9 cellular contexts compared by ENCODE assay signal in the genomic region with DNA sequence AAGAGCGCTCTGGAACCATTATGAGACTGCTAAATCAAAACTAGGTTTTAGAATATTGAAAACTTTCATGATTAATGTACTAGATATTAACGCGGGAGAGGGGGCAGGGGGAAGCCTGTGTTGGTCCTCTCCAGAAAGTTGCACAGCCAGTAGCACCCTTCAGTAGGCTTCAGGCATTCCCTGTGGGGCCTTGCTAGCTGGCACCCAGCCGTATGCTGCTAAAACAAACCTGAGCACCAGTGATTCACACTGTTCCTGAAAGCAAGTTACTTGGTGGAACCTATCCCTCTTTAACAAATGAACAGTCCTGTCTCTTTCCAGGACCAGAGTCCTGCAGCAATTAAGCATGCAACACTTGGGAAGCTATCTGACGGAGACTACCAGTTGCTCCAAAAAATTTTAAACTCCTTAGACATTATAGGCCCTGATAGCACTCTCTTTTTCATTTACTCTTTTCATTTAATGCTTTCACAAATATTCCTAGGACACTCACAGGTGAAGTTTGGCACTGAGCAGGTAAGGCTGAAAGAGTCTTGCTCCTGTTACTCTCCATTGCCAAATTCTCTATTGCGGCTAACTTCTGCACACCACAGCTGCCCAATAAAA. TPM values are rescaled to one million over a fixed set of nuclear protein-coding genes. Genes with fewer than 3 reads are reported as not detected.
A peak's percentile ranks its signal among the peaks of the same experiment; 100 is the strongest.
DNase-seq lines count a peak whose midpoint lies in the region; ATAC-seq and TF ChIP-seq lines count a peak whose summit lies in the region.
"Had no signal": no experiment of that assay in that cellular context is flagged by ENCODE, and none has a peak within 500 bp of the region (broad histone marks: within the 10 kb centered on the region; RNA-seq: fewer than 3 reads in every experiment).

No MANE protein-coding gene starts in this region.

- H3K4me3 Mint-ChIP-seq in brain, result peak overlapping the region; percentile 88 to 94 (median 91)

- no peak overlapping the region for H3K27ac ChIP-seq in HUES48 (ENCODE audit: low read depth, low read length)
- H3K27ac ChIP-seq in muscle layer of duodenum (ENCODE audit: low read length), result peak overlapping the region; percentile 83

- H3K27me3 Mint-ChIP-seq in brain, result peaks cover 10% of the 10 kb centered on the region

- DNase-seq in BE2C, result no peak
- DNase-seq in nucleus accumbens (lab: John Stamatoyannopoulos, UW), result no peak
- no peak for DNase-seq in GOT3 (lab: John Stamatoyannopoulos, UW)
- no peak for DNase-seq in iPS-NIHi7 (ENCODE audit: extremely low spot score)
- DNase-seq: stomach had no signal

- ATAC-seq in HG02840 (IDR thresholded peaks at IDR 0.05; ENCODE audit: low FRiP score, unreplicated experiment), result no peak

- H3K36me3 ChIP-seq in BE2C (no peaks in the 10 kb centered on the region; the same call in 1 of the 2 replicates), HUES48 (ENCODE audit: control insufficient read depth, insufficient read depth, low read length) (peaks cover 40% of the 10 kb centered on the region), muscle layer of duodenum (ENCODE audit: control insufficient read depth in 1 of 2, insufficient read depth in 2 of 2, low read length in 2 of 2) (peaks cover 0 to 22% of the 10 kb centered on the region in 2 donors)

- H3K36me3 Mint-ChIP-seq in brain, result peaks cover 22% of the 10 kb centered on the region

- H3K27me3 ChIP-seq in BE2C (no peaks in the 10 kb centered on the region), HUES48 (ENCODE audit: control insufficient read depth, insufficient read depth, low read length) (no peaks in the 10 kb centered on the region), muscle layer of duodenum (ENCODE audit: low read depth, low read length) (no peaks in the 10 kb centered on the region)
- H3K27me3 ChIP-seq: stomach had no signal

- peaks cover 0 to 3% (median 0%) of the 10 kb centered on the region in 5 experiments for H3K9me3 Mint-ChIP-seq in brain

- H3K9me3 ChIP-seq in BE2C (no peaks in the 10 kb centered on the region), HUES48 (ENCODE audit: control insufficient read depth, insufficient read depth, low read length) (no peaks in the 10 kb centered on the region), muscle layer of duodenum (ENCODE audit: control insufficient read depth in 1 of 2, low read length in 2 of 2) (no peaks in the 10 kb centered on the region)
- H3K9me3 ChIP-seq: stomach had no signal

- H3K9ac ChIP-seq in HUES48 (ENCODE audit: low read depth, low read length), result no peak overlapping the region

- H3K4me1 Mint-ChIP-seq in brain, result peaks cover 62% of the 10 kb centered on the region

- H3K4me3 ChIP-seq in BE2C (ENCODE audit: low read depth, low read length) (peak overlapping the region; percentile 73), HUES48 (ENCODE audit: low read depth, low read length) (peak overlapping the region; percentile 79), muscle layer of duodenum (ENCODE audit: low read depth in 1 of 2, low read length in 2 of 2) (peak overlapping the region in 1 of 2 donors; percentile 95)

- H3K27ac Mint-ChIP-seq in brain, result peak overlapping the region; percentile 70 to 94 (median 86)

- TF ChIP-seq CTCF in BE2C (IDR thresholded peaks at IDR 0.05; ENCODE audit: low read depth, low read length) (no peak), brain (conservative IDR thresholded peaks at IDR 0.05) (no peak)

- H3K4me1 ChIP-seq in BE2C (no peaks in the 10 kb centered on the region), HUES48 (ENCODE audit: control insufficient read depth, insufficient read depth, low read length) (peaks cover 7% of the 10 kb centered on the region; the same call in 1 of the 2 replicates), muscle layer of duodenum (ENCODE audit: control insufficient read depth in 1 of 2, insufficient read depth in 2 of 2, low read length in 2 of 2) (peaks cover 15 to 34% of the 10 kb centered on the region in 2 donors)

RNA-seq across cellular contexts. Expression of gene ATRIP, which starts 1.2 kb away (rescaled TPM):
- polyA plus RNA-seq in BE2C (2012; ENCODE audit: insufficient read depth, insufficient read length, low read depth), result 9.0 TPM
- 5.9 TPM for polyA plus RNA-seq in brain (ENCODE audit: insufficient read depth, low read depth, low replicate concordance)

RNA-seq across cellular contexts. Expression of gene TMA7, which starts 5.3 kb away (rescaled TPM):
- 249 TPM for polyA plus RNA-seq in BE2C (2012; ENCODE audit: insufficient read depth, insufficient read length, low read depth)
- 232 TPM for polyA plus RNA-seq in brain (ENCODE audit: insufficient read depth, low read depth, low replicate concordance)

RNA-seq across cellular contexts. Expression of gene CCDC51, which starts 5.5 kb away (rescaled TPM):
- polyA plus RNA-seq in BE2C (2012; ENCODE audit: insufficient read depth, insufficient read length, low read depth), result 33.3 TPM
- 11.4 TPM for polyA plus RNA-seq in brain (ENCODE audit: insufficient read depth, low read depth, low replicate concordance)

RNA-seq across cellular contexts. Expression of gene PLXNB1, which starts 15.5 kb away (rescaled TPM):
- polyA plus RNA-seq in BE2C (2012; ENCODE audit: insufficient read depth, insufficient read length, low read depth), result 24.9 TPM
- 70.1 TPM for polyA plus RNA-seq in brain (ENCODE audit: insufficient read depth, low read depth, low replicate concordance)

RNA-seq across cellular contexts. Expression of gene SHISA5, which starts 58.6 kb away (rescaled TPM):
- polyA plus RNA-seq in BE2C (2012; ENCODE audit: insufficient read depth, insufficient read length, low read depth), result 124 TPM
- polyA plus RNA-seq in brain (ENCODE audit: insufficient read depth, low read depth, low replicate concordance), result 109 TPM
